Comparison of ENCODE assay signal across 26 cellular contexts in genomic region chr13:93819331-93819730, GRCh38.
"Had no signal": no experiment of that assay in that cellular context is flagged by ENCODE, and none has a peak within 500 bp of the region (broad histone marks: within the 10 kb centered on the region; RNA-seq: fewer than 3 reads in every experiment).

No MANE protein-coding gene starts in this region.

- H3K36me3 ChIP-seq: neutrophil, ovary, right lobe of liver, sigmoid colon, stomach, thoracic aorta, thyroid gland, tibial nerve, upper lobe of left lung, vagina had no signal

- H3K9me3 ChIP-seq: neutrophil, ovary, psoas muscle, right lobe of liver, sigmoid colon, stomach, thoracic aorta, thyroid gland, tibial nerve, upper lobe of left lung, vagina had no signal

- H3K27ac ChIP-seq: neutrophil, ovary, parathyroid adenoma, psoas muscle, right lobe of liver, sigmoid colon, stomach, thoracic aorta, thyroid gland, tibial nerve, upper lobe of left lung, vagina had no signal

- DNase-seq: nephron progenitor cell; occipital lobe; ovary; posterior cingulate gyrus; psoas muscle; right cardiac atrium; right lobe of liver; sigmoid colon; small intestine; stimulated activated CD4-positive, alpha-beta T cell treated with anti-CD3 and anti-CD28 coated beads, Interleukin-15, amount 100 ng/mL, for 24 hours; stimulated activated CD4-positive, alpha-beta T cell treated with anti-CD3 and anti-CD28 coated beads, Interleukin-2, amount 100 ng/mL, for 24 hours; stimulated activated CD4-positive, alpha-beta T cell treated with anti-CD3 and anti-CD28 coated beads, Interleukin-2, amount 100 ng/mL, for 48 hours; stimulated activated CD4-positive, alpha-beta T cell treated with anti-CD3 and anti-CD28 coated beads, Interleukin-4, amount 100 ng/mL, for 24 hours; stimulated activated naive B cell treated with anti-CD40 and anti-IgM and Interleukin-4, amounts not matched to agents 10 μg/mL and 1 μg/mL and 100 μg/mL, for 72 hours; stimulated activated naive CD4-positive, alpha-beta T cell treated with Interleukin-2 at 50 U/mL for 16 hours; stomach; thyroid gland; trophoblast cell; upper lobe of left lung had no signal

- ATAC-seq: natural killer cell treated with Interleukin-12 subunit alpha and Interleukin-12 subunit beta and Interleukin-15 and Interleukin-18, amount 100 ng/mL, for 72 hours; psoas muscle; right cardiac atrium; right lobe of liver; stimulated activated effector memory CD8-positive, alpha-beta T cell treated with anti-CD3 and anti-CD28 coated beads, Interleukin-12 subunit alpha, Interleukin-12 subunit beta, amount 100 ng/mL, for 72 hours; stimulated activated naive B cell treated with anti-CD40 and anti-IgM and Interleukin-4, amounts not matched to agents 10 μg/mL and 1 μg/mL and 100 μg/mL, for 72 hours had no signal

- H3K9ac ChIP-seq: parathyroid adenoma had no signal

- H3K4me3 ChIP-seq: ovary, psoas muscle, right lobe of liver, sigmoid colon, stomach, thoracic aorta, thyroid gland, tibial nerve, upper lobe of left lung, vagina had no signal

- H2AFZ ChIP-seq: parathyroid adenoma had no signal

- H3K79me2 ChIP-seq: parathyroid adenoma had no signal

- H3K27me3 ChIP-seq: neutrophil, ovary, right lobe of liver, sigmoid colon, stomach, thyroid gland, tibial nerve, upper lobe of left lung, vagina had no signal

- H3K4me1 ChIP-seq: parathyroid adenoma, psoas muscle, right lobe of liver, sigmoid colon, stomach, thyroid gland, tibial nerve, upper lobe of left lung, vagina had no signal
